14 cellular contexts compared by ENCODE assay signal in the genomic region with DNA sequence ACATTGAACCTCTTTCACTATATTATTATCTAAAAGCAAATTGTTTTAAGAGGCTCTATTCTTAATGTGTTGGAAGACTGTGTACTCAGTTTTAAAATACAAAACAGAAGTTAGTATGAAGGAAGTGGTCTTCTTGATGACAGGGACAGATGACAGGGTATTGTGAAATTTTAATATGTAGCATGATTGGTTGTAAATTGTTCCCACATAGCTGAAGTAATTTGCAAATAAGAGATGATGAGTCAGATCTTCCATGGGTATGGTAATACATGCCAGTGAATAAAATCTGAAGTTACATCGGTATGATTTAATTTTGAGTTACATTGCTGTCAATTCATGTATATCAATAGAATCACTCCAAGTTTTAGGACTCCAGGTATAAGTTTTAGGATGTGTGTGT.
DNase-seq lines count a peak whose midpoint lies in the region; ATAC-seq, FAIRE-seq and TF ChIP-seq lines count a peak whose summit lies in the region.
"Had no signal": no experiment of that assay in that cellular context is flagged by ENCODE, and none has a peak within 500 bp of the region (broad histone marks: within the 10 kb centered on the region; RNA-seq: fewer than 3 reads in every experiment).

No MANE protein-coding gene starts in this region.

- H3K27ac ChIP-seq in coronary artery = peak overlapping the region; percentile 5 to 74
- H3K27ac ChIP-seq in pancreas = no peak overlapping the region
- H3K27ac ChIP-seq: esophagus muscularis mucosa, SJSA1 had no signal

- no peaks in the 10 kb centered on the region for H3K27me3 ChIP-seq in pancreas
- H3K27me3 ChIP-seq: esophagus muscularis mucosa, SJSA1 had no signal

- H3K36me3 Mint-ChIP-seq in activated T-cell treated with anti-CD3 and anti-CD28 coated beads, Interleukin-2, amount 50 U/mL, for 72 hours (ENCODE audit: insufficient read depth in 2 of 2) = no peaks in the 10 kb centered on the region

- H3K4me3 Mint-ChIP-seq in activated T-cell treated with anti-CD3 and anti-CD28 coated beads, Interleukin-2, amount 50 U/mL, for 72 hours = peak overlapping the region; percentile 61 to 88
- peak overlapping the region; percentile 76 to 89 for H3K4me3 Mint-ChIP-seq in stimulated activated naive CD8-positive, alpha-beta T cell treated with anti-CD3 and anti-CD28 coated beads, Interleukin-15, amount 100 ng/mL, for 72 hours
- H3K4me3 Mint-ChIP-seq: B cell, neural crest cell had no signal

- no peak for FAIRE-seq in pancreas (lab: Jason Lieb, UNC)

- no peak for DNase-seq in activated T-cell treated with anti-CD3 and anti-CD28 coated beads, Interleukin-2, amount 50 U/mL, for 72 hours
- DNase-seq in activated T-cell treated with anti-CD3 and anti-CD28 coated beads for 4 hours = no peak
- peak; percentile 39 for DNase-seq in OCI-M1 (lab: John Stamatoyannopoulos, UW)
- DNase-seq in coronary artery (ENCODE audit: low spot score) = no peak
- no peak for DNase-seq in stimulated activated naive CD8-positive, alpha-beta T cell treated with anti-CD3 and anti-CD28 coated beads, Interleukin-15, amount 100 ng/mL, for 72 hours
- no peak for DNase-seq in pancreas
- DNase-seq in GM10266 (ENCODE audit: extremely low spot score) = no peak
- DNase-seq in AG20443 (ENCODE audit: low spot score) = no peak
- DNase-seq: Karpas-422, NCI-H345 had no signal

- H3K27me3 Mint-ChIP-seq in activated T-cell treated with anti-CD3 and anti-CD28 coated beads, Interleukin-2, amount 50 U/mL, for 72 hours (ENCODE audit: low read depth) = peaks cover 16% of the 10 kb centered on the region
- no peaks in the 10 kb centered on the region for H3K27me3 Mint-ChIP-seq in stimulated activated naive CD8-positive, alpha-beta T cell treated with anti-CD3 and anti-CD28 coated beads, Interleukin-15, amount 100 ng/mL, for 72 hours
- H3K27me3 Mint-ChIP-seq: B cell had no signal

- H3K27ac Mint-ChIP-seq in activated T-cell treated with anti-CD3 and anti-CD28 coated beads, Interleukin-2, amount 50 U/mL, for 72 hours = peak overlapping the region; percentile 99
- H3K27ac Mint-ChIP-seq in stimulated activated naive CD8-positive, alpha-beta T cell treated with anti-CD3 and anti-CD28 coated beads, Interleukin-15, amount 100 ng/mL, for 72 hours = peak overlapping the region; percentile 99 to 100
- H3K27ac Mint-ChIP-seq: B cell had no signal

- H3K4me3 ChIP-seq in coronary artery = no peak overlapping the region
- no peak overlapping the region for H3K4me3 ChIP-seq in pancreas
- H3K4me3 ChIP-seq: esophagus muscularis mucosa, SJSA1 had no signal

- peaks cover 0 to 4% (median 0%) of the 10 kb centered on the region in 4 donors for H3K9me3 ChIP-seq in pancreas
- H3K9me3 ChIP-seq: SJSA1 had no signal

- no peak for TF ChIP-seq CTCF in coronary artery (IDR thresholded peaks at IDR 0.05)
- no peak for TF ChIP-seq CTCF in pancreas (IDR thresholded peaks at IDR 0.05)
- no peak for TF ChIP-seq CTCF in GM10266 (IDR thresholded peaks at IDR 0.05; ENCODE audit: control insufficient read depth, insufficient read depth, low read depth, missing control alignments)

- WGBS in pancreas, 2 donors = 82 to 89% methylated on average over 1 of the region's 1 CpG

- peaks cover 26% of the 10 kb centered on the region for H3K4me1 Mint-ChIP-seq in activated T-cell treated with anti-CD3 and anti-CD28 coated beads, Interleukin-2, amount 50 U/mL, for 72 hours (ENCODE audit: low read depth)
- H3K4me1 Mint-ChIP-seq in stimulated activated naive CD8-positive, alpha-beta T cell treated with anti-CD3 and anti-CD28 coated beads, Interleukin-15, amount 100 ng/mL, for 72 hours = peaks cover 23% of the 10 kb centered on the region
- H3K4me1 Mint-ChIP-seq: B cell, neural crest cell had no signal

- peak; percentile 75 to 79 for ATAC-seq in activated T-cell treated with anti-CD3 and anti-CD28 coated beads, Interleukin-2, amount 50 U/mL, for 72 hours (replicated peaks in 1 of 2)
- peak; percentile 80 for ATAC-seq in stimulated activated naive CD8-positive, alpha-beta T cell treated with anti-CD3 and anti-CD28 coated beads, Interleukin-15, amount 100 ng/mL, for 72 hours
- ATAC-seq in pancreas = no peak

- H3K9me3 Mint-ChIP-seq in activated T-cell treated with anti-CD3 and anti-CD28 coated beads, Interleukin-2, amount 50 U/mL, for 72 hours = peaks cover 0 to 2% of the 10 kb centered on the region in 2 donors
- H3K9me3 Mint-ChIP-seq in stimulated activated naive CD8-positive, alpha-beta T cell treated with anti-CD3 and anti-CD28 coated beads, Interleukin-15, amount 100 ng/mL, for 72 hours = no peaks in the 10 kb centered on the region
- H3K9me3 Mint-ChIP-seq: neural crest cell had no signal

- no peaks in the 10 kb centered on the region for H3K36me3 ChIP-seq in pancreas
- H3K36me3 ChIP-seq: esophagus muscularis mucosa, SJSA1 had no signal

- intact Hi-C loops in pancreas (cut with DNase I) = no loop called here

- peaks cover 0 to 2% (median 0%) of the 10 kb centered on the region in 3 donors for H3K4me1 ChIP-seq in pancreas

Comparison
In these comparisons a context has a peak if more than half of its experiments do, and no peak if none do; other contexts are left out.
1. ATAC-seq: peak in activated T-cell treated with anti-CD3 and anti-CD28 coated beads, Interleukin-2, amount 50 U/mL, for 72 hours (2 of 2) and stimulated activated naive CD8-positive, alpha-beta T cell treated with anti-CD3 and anti-CD28 coated beads, Interleukin-15, amount 100 ng/mL, for 72 hours (single experiment); none in pancreas (0 of 4).
2. H3K27ac ChIP-seq: peak in coronary artery (2 of 2); none in pancreas (0 of 4).